Comparison of ENCODE assay signal across 24 cellular contexts in genomic region chr2:69961496-69961895, GRCh38. TPM values are rescaled to one million over a fixed set of nuclear protein-coding genes. Genes with fewer than 3 reads are reported as not detected.
DNase-seq lines count a peak whose midpoint lies in the region; ATAC-seq, FAIRE-seq and TF ChIP-seq lines count a peak whose summit lies in the region.
"Had no signal": no experiment of that assay in that cellular context is flagged by ENCODE, and none has a peak within 500 bp of the region (broad histone marks: within the 10 kb centered on the region; RNA-seq: fewer than 3 reads in every experiment).

Gene ASPRV1, minus strand, starts transcription at chr2:69961631. Its CDS starts 195 bp downstream, at chr2:69961436.

- peak; percentile 71 for DNase-seq in SW480 (ENCODE audit: low spot score)
- peak; percentile 45 for DNase-seq in middle frontal gyrus (ENCODE audit: extremely low spot score, low spot score)
- peak; percentile 16 to 89 (median 75) for DNase-seq in substantia nigra (lab: John Stamatoyannopoulos, UW)
- no peak for DNase-seq in Karpas-422
- no peak for DNase-seq in germinal center (ENCODE audit: low spot score)
- DNase-seq in kidney: no peak
- DNase-seq in NCI-H2029 (lab: John Stamatoyannopoulos, UW): no peak
- DNase-seq: activated CD4-positive, alpha-beta memory T cell treated with anti-CD3 and anti-CD28 coated beads, Interleukin-2, amount 10 ng/mL, durations not matched to agents 7 days and 5 days; activated CD4-positive, CD25-positive, alpha-beta regulatory T cell; activated gamma-delta T cell; Calu3; effector CD8-positive, alpha-beta T cell; MG63; NCI-H1417 treated with DMSO at 0.1 percent for 48 hours; NCI-H510A treated with DMSO at 0.1 percent for 48 hours; PC-9; retina; SHP77 treated with DMSO at 0.1 percent for 48 hours; stimulated activated CD4-positive, alpha-beta T cell treated with anti-CD3 and anti-CD28 coated beads, Interleukin-2, amount 100 ng/mL, for 24 hours; SW 1271 had no signal

- FAIRE-seq in kidney (lab: Jason Lieb, UNC): no peak
- FAIRE-seq: GM12878 had no signal

- no peaks in the 10 kb centered on the region for H3K9me2 ChIP-seq in Karpas-422 (replicated peaks; ENCODE audit: insufficient read depth, low read length)

- peak; percentile 34 for ATAC-seq in esophagus mucosa
- ATAC-seq: GM12878 had no signal

- H3K27me3 ChIP-seq in Karpas-422 (ENCODE audit: low read length): no peaks in the 10 kb centered on the region
- H3K27me3 ChIP-seq: MG63 had no signal

- H3K4me2 ChIP-seq in Karpas-422 (ENCODE audit: low read depth, low read length, poor library complexity, severe bottlenecking): no peak within 1 kb of the TSS
- H3K4me2 ChIP-seq: PC-9, smooth muscle cell had no signal

- H3K4me1 ChIP-seq in Karpas-422 (ENCODE audit: low read length): no peaks in the 10 kb centered on the region
- peaks cover 2 to 3% of the 10 kb centered on the region in 2 donors for H3K4me1 ChIP-seq in kidney (ENCODE audit: control insufficient read depth in 1 of 2, insufficient read depth in 1 of 2, low read depth in 1 of 2, low read length in 2 of 2)

- H2AFZ ChIP-seq in Karpas-422 (ENCODE audit: low read length): no peak within 1 kb of the TSS
- H2AFZ ChIP-seq: PC-9 had no signal

- H3K4me3 ChIP-seq in Karpas-422 (ENCODE audit: low read length): no peak within 1 kb of the TSS
- no peak within 1 kb of the TSS for H3K4me3 ChIP-seq in kidney (ENCODE audit: low read length in 2 of 2)
- H3K4me3 ChIP-seq: GM12878, MG63, PC-9, smooth muscle cell, thoracic aorta had no signal

- intact Hi-C loops in kidney (cut with DNase I): no loop called here

- H4K20me1 ChIP-seq in Karpas-422 (ENCODE audit: insufficient read depth, low read depth, low read length): no peaks in the 10 kb centered on the region

- H3K9me3 ChIP-seq in Karpas-422 (ENCODE audit: low read length): no peaks in the 10 kb centered on the region
- no peaks in the 10 kb centered on the region for H3K9me3 ChIP-seq in kidney (ENCODE audit: control insufficient read depth in 1 of 2, low read length in 2 of 2)
- H3K9me3 ChIP-seq: MG63, thoracic aorta had no signal

- no peak within 1 kb of the TSS for H3K9ac ChIP-seq in Karpas-422 (ENCODE audit: low read length)
- no peak within 1 kb of the TSS for H3K9ac ChIP-seq in kidney (ENCODE audit: low read length in 2 of 2)

- no peaks in the 10 kb centered on the region for H3K79me2 ChIP-seq in Karpas-422 (ENCODE audit: low read length)

- H3K36me3 ChIP-seq in Karpas-422 (ENCODE audit: insufficient read depth, low read length): no peaks in the 10 kb centered on the region
- H3K36me3 ChIP-seq in kidney (ENCODE audit: control insufficient read depth in 1 of 2, insufficient read depth in 2 of 2, low read length in 2 of 2): no peaks in the 10 kb centered on the region
- H3K36me3 ChIP-seq: MG63, thoracic aorta had no signal

- H3K27ac ChIP-seq in substantia nigra (ENCODE audit: low read depth, low read length, poor library complexity, severe bottlenecking) (peak within 1 kb of the TSS; percentile 95), Karpas-422 (ENCODE audit: low read length) (no peak within 1 kb of the TSS), kidney (ENCODE audit: low read depth in 2 of 2, low read length in 2 of 2) (no peak within 1 kb of the TSS)
- H3K27ac ChIP-seq: PC-9, thoracic aorta had no signal

- no peak for TF ChIP-seq CTCF in kidney (IDR thresholded peaks at IDR 0.05; ENCODE audit: borderline replicate concordance, extremely low read depth, insufficient read depth)

RNA-seq across cellular contexts. Expression of gene ASPRV1, which starts in this region (rescaled TPM):
- total RNA-seq in esophagus mucosa (0.16 TPM), kidney (1.6 TPM)
- 0.71 and 1.3 TPM in 2 replicates for total RNA-seq in Karpas-422 (2014; rRNA removed; shearing (Covaris generic); ENCODE audit: low replicate concordance)
- polyA plus RNA-seq in kidney (ENCODE audit: insufficient read depth, low read depth, low replicate concordance): 2.1 TPM

Comparison
In these comparisons a context has a peak if more than half of its experiments do, and no peak if none do; other contexts are left out.
1. Peak in ATAC-seq in esophagus mucosa; RNA of the gene not detected or under 1 TPM.
2. DNase-seq: peak in SW480 (single experiment), middle frontal gyrus (single experiment) and substantia nigra (49 of 49); none in Karpas-422 (single experiment), germinal center (single experiment), kidney (single experiment) and NCI-H2029 (single experiment).